15 cellular contexts compared by ENCODE assay signal in the genomic region with DNA sequence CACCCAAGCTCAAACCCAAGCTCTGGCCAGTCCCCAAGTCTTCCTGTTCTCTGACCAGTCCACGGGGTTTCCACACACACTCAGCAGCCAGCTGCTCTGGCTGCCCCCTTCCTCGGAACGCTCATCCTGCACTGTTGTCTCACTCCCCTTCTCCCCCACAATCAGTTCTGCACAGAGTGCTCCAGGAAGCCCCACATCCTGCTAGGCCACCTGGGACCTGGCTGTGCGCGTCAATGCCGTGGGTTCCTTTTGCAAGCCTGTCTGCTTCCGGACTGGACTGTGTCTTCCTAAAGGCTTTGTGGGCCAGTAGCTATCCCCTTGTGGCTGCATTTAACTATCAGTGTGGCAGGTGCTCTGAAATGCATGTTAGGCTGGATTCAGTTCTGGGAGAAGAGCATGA.
A peak's percentile ranks its signal among the peaks of the same experiment; 100 is the strongest.
DNase-seq lines count a peak whose midpoint lies in the region; ATAC-seq and TF ChIP-seq lines count a peak whose summit lies in the region.
"Had no signal": no experiment of that assay in that cellular context is flagged by ENCODE, and none has a peak within 500 bp of the region (broad histone marks: within the 10 kb centered on the region; RNA-seq: fewer than 3 reads in every experiment).

No MANE protein-coding gene starts in this region.

- no peak overlapping the region for H3K4me2 ChIP-seq in DND-41 (ENCODE audit: insufficient read depth, low read length)

- H3K9me3 ChIP-seq in DND-41 (ENCODE audit: insufficient read depth, low read length, severe bottlenecking), result no peaks in the 10 kb centered on the region

- peaks cover 16% of the 10 kb centered on the region for H3K4me1 Mint-ChIP-seq in nephron
- no peaks in the 10 kb centered on the region for H3K4me1 Mint-ChIP-seq in progenitor cell of endocrine pancreas (ENCODE audit: low read depth)
- H3K4me1 Mint-ChIP-seq in activated CD4-positive, alpha-beta T cell treated with anti-CD3 and anti-CD28 coated beads, Interleukin-2, amount 10 ng/mL, durations not matched to agents 24 days and 14 days, result no peaks in the 10 kb centered on the region
- H3K4me1 Mint-ChIP-seq: CD14-positive monocyte; CD8-positive, alpha-beta memory T cell had no signal

- no peaks in the 10 kb centered on the region for H3K27me3 ChIP-seq in DND-41 (ENCODE audit: insufficient read depth, low read length, poor library complexity)

- TF ChIP-seq CTCF in DND-41 (IDR thresholded peaks at IDR 0.05; ENCODE audit: borderline replicate concordance, extremely low read depth, low read length, poor library complexity, severe bottlenecking), result no peak
- TF ChIP-seq CTCF in nephron (IDR thresholded peaks at IDR 0.05; ENCODE audit: unreplicated experiment in 3 of 3), result no peak
- no peak for TF ChIP-seq CTCF in progenitor cell of endocrine pancreas (IDR thresholded peaks at IDR 0.05; ENCODE audit: unreplicated experiment)

- no peak overlapping the region for H2AFZ ChIP-seq in DND-41 (ENCODE audit: low read depth, low read length)
- H2AFZ ChIP-seq: GM23248 had no signal

- H3K4me3 ChIP-seq in DND-41 (ENCODE audit: low read depth in 1 of 2, low read length in 2 of 2), result no peak overlapping the region
- H3K4me3 ChIP-seq: GM23248 had no signal

- H3K27me3 Mint-ChIP-seq in nephron (ENCODE audit: low read depth) (peaks cover 7% of the 10 kb centered on the region), progenitor cell of endocrine pancreas (peaks cover 27% of the 10 kb centered on the region)
- no peaks in the 10 kb centered on the region for H3K27me3 Mint-ChIP-seq in activated CD4-positive, alpha-beta T cell treated with anti-CD3 and anti-CD28 coated beads, Interleukin-2, amount 10 ng/mL, durations not matched to agents 24 days and 14 days
- H3K27me3 Mint-ChIP-seq: CD4-positive, alpha-beta T cell; CD8-positive, alpha-beta memory T cell had no signal

- peaks cover 3% of the 10 kb centered on the region; the same call in 1 of the 2 replicates for H4K20me1 ChIP-seq in DND-41 (ENCODE audit: insufficient read depth, low read length)

- no peak overlapping the region for H3K27ac ChIP-seq in DND-41 (ENCODE audit: low read length)
- H3K27ac ChIP-seq: GM23248 had no signal

- H3K4me3 Mint-ChIP-seq in nephron (no peak overlapping the region), progenitor cell of endocrine pancreas (ENCODE audit: low read depth) (no peak overlapping the region)
- no peak overlapping the region for H3K4me3 Mint-ChIP-seq in activated CD4-positive, alpha-beta T cell treated with anti-CD3 and anti-CD28 coated beads, Interleukin-2, amount 10 ng/mL, durations not matched to agents 24 days and 14 days
- H3K4me3 Mint-ChIP-seq: CD14-positive monocyte; CD4-positive, alpha-beta T cell; CD8-positive, alpha-beta memory T cell; H9 had no signal

- intact Hi-C loops in activated CD4-positive, alpha-beta T cell treated with anti-CD3 and anti-CD28 coated beads, Interleukin-2, amount 10 ng/mL, durations not matched to agents 24 days and 14 days (cut with micrococcal nuclease), result no loop called here

- H3K27ac Mint-ChIP-seq in nephron, result peak overlapping the region in 2 of 3 experiments; percentile 11 to 36
- H3K27ac Mint-ChIP-seq in progenitor cell of endocrine pancreas, result peak overlapping the region; percentile 1
- no peak overlapping the region for H3K27ac Mint-ChIP-seq in activated CD4-positive, alpha-beta T cell treated with anti-CD3 and anti-CD28 coated beads, Interleukin-2, amount 10 ng/mL, durations not matched to agents 24 days and 14 days
- H3K27ac Mint-ChIP-seq: CD14-positive monocyte; CD4-positive, alpha-beta T cell; H9 had no signal

- ATAC-seq in DND-41 (ENCODE audit: insufficient read depth, low read depth), result peak; percentile 83
- ATAC-seq in HG03139 (IDR thresholded peaks at IDR 0.05; ENCODE audit: unreplicated experiment), result no peak
- no peak for ATAC-seq in GM19455 (IDR thresholded peaks at IDR 0.05; ENCODE audit: unreplicated experiment)
- ATAC-seq: HCT116 had no signal

- no peaks in the 10 kb centered on the region for H3K79me2 ChIP-seq in DND-41 (ENCODE audit: insufficient read depth, low read length)

- H3K9ac ChIP-seq in DND-41 (ENCODE audit: low read depth, low read length), result no peak overlapping the region
- H3K9ac ChIP-seq: GM23248 had no signal

- H3K36me3 Mint-ChIP-seq in nephron (ENCODE audit: low read depth), result no peaks in the 10 kb centered on the region
- H3K36me3 Mint-ChIP-seq in progenitor cell of endocrine pancreas (ENCODE audit: insufficient read depth), result no peaks in the 10 kb centered on the region
- H3K36me3 Mint-ChIP-seq in activated CD4-positive, alpha-beta T cell treated with anti-CD3 and anti-CD28 coated beads, Interleukin-2, amount 10 ng/mL, durations not matched to agents 24 days and 14 days (ENCODE audit: low read depth), result no peaks in the 10 kb centered on the region
- H3K36me3 Mint-ChIP-seq: CD14-positive monocyte; CD8-positive, alpha-beta memory T cell had no signal

- H3K36me3 ChIP-seq in DND-41 (ENCODE audit: insufficient read depth, low read length), result no peaks in the 10 kb centered on the region

- H3K9me3 Mint-ChIP-seq in nephron, result no peaks in the 10 kb centered on the region
- no peaks in the 10 kb centered on the region for H3K9me3 Mint-ChIP-seq in progenitor cell of endocrine pancreas (ENCODE audit: low read depth)
- no peaks in the 10 kb centered on the region for H3K9me3 Mint-ChIP-seq in activated CD4-positive, alpha-beta T cell treated with anti-CD3 and anti-CD28 coated beads, Interleukin-2, amount 10 ng/mL, durations not matched to agents 24 days and 14 days
- H3K9me3 Mint-ChIP-seq: H9 had no signal

- H3K4me1 ChIP-seq in DND-41 (ENCODE audit: insufficient read depth, low read length), result no peaks in the 10 kb centered on the region

- DNase-seq in DND-41 (peak; percentile 64), progenitor cell of endocrine pancreas (ENCODE audit: low spot score, unreplicated experiment) (no peak)
- DNase-seq in activated CD4-positive, alpha-beta T cell treated with anti-CD3 and anti-CD28 coated beads, Interleukin-2, amount 10 ng/mL, durations not matched to agents 24 days and 14 days, result no peak
- DNase-seq: CD4-positive, alpha-beta T cell; CD8-positive, alpha-beta memory T cell; DMS 273 treated with DMSO at 0.1 percent for 48 hours; DMS79; GF-D8; GM23248; H9 had no signal
